ENCODE assay signal across 8 cellular contexts in the genomic region with DNA sequence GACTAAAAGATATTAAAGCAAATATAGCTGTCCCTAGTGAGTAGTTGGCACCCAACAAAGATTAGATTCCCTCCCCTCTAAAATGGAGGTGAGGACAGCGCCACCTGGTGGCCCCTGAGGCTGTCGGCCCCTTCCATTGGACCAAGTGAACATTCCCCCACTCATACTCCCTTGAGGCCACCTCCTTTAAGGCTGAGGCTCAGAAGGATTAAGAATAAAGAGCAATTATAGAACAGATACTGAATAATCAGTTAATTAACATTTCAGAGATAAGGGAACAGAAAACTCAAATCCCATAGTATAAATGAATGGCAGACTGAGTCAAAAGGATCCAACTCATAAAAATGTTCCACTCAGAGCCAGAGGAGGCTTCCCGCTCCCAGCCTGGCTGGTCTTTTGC.
A peak's percentile ranks its signal among the peaks of the same experiment; 100 is the strongest.
DNase-seq lines count a peak whose midpoint lies in the region; ATAC-seq, FAIRE-seq and TF ChIP-seq lines count a peak whose summit lies in the region.

No MANE protein-coding gene starts in this region.

- no peak overlapping the region for H3K4me2 ChIP-seq in endothelial cell of umbilical vein (ENCODE audit: insufficient read depth, low read length)

- H3K9ac ChIP-seq in endothelial cell of umbilical vein (replicated peaks; ENCODE audit: extremely low read depth, insufficient read depth, low read length), result no peak overlapping the region

- H4K20me1 ChIP-seq in endothelial cell of umbilical vein (replicated peaks; ENCODE audit: control insufficient read depth, extremely low read depth, insufficient read depth, low read length), result no peaks in the 10 kb centered on the region

- no peaks in the 10 kb centered on the region for H3K9me1 ChIP-seq in endothelial cell of umbilical vein (replicated peaks; ENCODE audit: control insufficient read depth, extremely low read depth, insufficient read depth, low read length)

- no peak overlapping the region for H2AFZ ChIP-seq in endothelial cell of umbilical vein (ENCODE audit: low read depth, low read length)

- H3K9me3 ChIP-seq in left ventricle myocardium inferior (replicated peaks) (no peaks in the 10 kb centered on the region), endothelial cell of umbilical vein (replicated peaks; ENCODE audit: control insufficient read depth, insufficient read depth, low read length) (no peaks in the 10 kb centered on the region)

- TF ChIP-seq POLR2A in endothelial cell of umbilical vein (IDR thresholded peaks at IDR 0.05; ENCODE audit: low read depth, low read length), result no peak

- DNase-seq in left ventricle myocardium inferior (no peak), left ventricle myocardium superior (no peak), RWPE1 (ENCODE audit: low spot score) (peak; percentile 20), endothelial cell of umbilical vein (ENCODE audit: low read depth, low spot score) (peak; percentile 18), NCI-H226 (no peak)
- DNase-seq in stimulated activated CD4-positive, alpha-beta T cell treated with anti-CD3 and anti-CD28 coated beads, TNF-alpha, amount 100 ng/mL, for 48 hours (ENCODE audit: low read depth in 3 of 3), result peak in 2 of 3 donors; percentile 5 to 38

- CTCF ChIA-PET in RWPE1 (lab: Yijun Ruan, JAX) (interaction anchor here (0.6 kb wide), 1 partner anchor 1004 kb away, joined by 3 read pairs; no protein-coding TSS in a partner anchor), endothelial cell of umbilical vein (lab: Charles Lee) (no interaction called here)

- H3K27ac ChIP-seq in left ventricle myocardium inferior (replicated peaks), result no peak overlapping the region
- no peak overlapping the region for H3K27ac ChIP-seq in RWPE1
- H3K27ac ChIP-seq in endothelial cell of umbilical vein (ENCODE audit: insufficient read depth, low read depth, low read length), result no peak overlapping the region

- H3K4me3 ChIP-seq in left ventricle myocardium inferior, result no peak overlapping the region
- H3K4me3 ChIP-seq in endothelial cell of umbilical vein (replicated peaks in 1 of 3; ENCODE audit: insufficient read depth in 1 of 3, low read depth in 1 of 3, low read length in 3 of 3), result no peak overlapping the region

- dilution Hi-C loops in endothelial cell of umbilical vein (cut with MboI; ENCODE audit: extremely low pct_ligation_motif_present, low sequenced_read_pairs), result no loop called here

- H3K27me3 ChIP-seq in left ventricle myocardium inferior (ENCODE audit: low read depth) (peaks cover 46% of the 10 kb centered on the region), endothelial cell of umbilical vein (ENCODE audit: control insufficient read depth in 2 of 2, insufficient read depth in 2 of 2, low read length in 2 of 2) (no peaks in the 10 kb centered on the region)

- no TSS peak for BruUV-seq in endothelial cell of umbilical vein (replicated peaks; lab: Mats Ljungman, UMichigan)

- POLR2A ChIA-PET in RWPE1 (lab: Yijun Ruan, JAX; ENCODE audit: low non-redundant PET), result no interaction called here
- POLR2A ChIA-PET in endothelial cell of umbilical vein (lab: Charles Lee), result no interaction called here

- intact Hi-C loops in left ventricle myocardium inferior (cut with micrococcal nuclease), result no loop called here
- intact Hi-C loops in left ventricle myocardium superior (cut with micrococcal nuclease), result no loop called here
- intact Hi-C loops in endothelial cell of umbilical vein (cut with micrococcal nuclease), result no loop called here

- H3K36me3 ChIP-seq in left ventricle myocardium inferior, result no peaks in the 10 kb centered on the region
- no peaks in the 10 kb centered on the region for H3K36me3 ChIP-seq in endothelial cell of umbilical vein (ENCODE audit: control insufficient read depth in 2 of 2, extremely low read depth in 1 of 2, insufficient read depth in 2 of 2, low read length in 2 of 2)

- TF ChIP-seq CTCF in left ventricle myocardium inferior (IDR thresholded peaks at IDR 0.05; ENCODE audit: borderline replicate concordance) (peak; percentile 53), RWPE1 (conservative IDR thresholded peaks at IDR 0.05; ENCODE audit: low read depth) (peak; percentile 58), endothelial cell of umbilical vein (IDR thresholded peaks at IDR 0.05; ENCODE audit: extremely low read depth in 1 of 2, insufficient read depth in 1 of 2, low read depth in 1 of 2, low read length in 2 of 2) (peak; percentile 77 to 81)

- FAIRE-seq in endothelial cell of umbilical vein (lab: Jason Lieb, UNC), result peak; percentile 68

- no peaks in the 10 kb centered on the region for H3K79me2 ChIP-seq in endothelial cell of umbilical vein (ENCODE audit: control insufficient read depth, insufficient read depth, low read length)

- ATAC-seq in left ventricle myocardium superior (no peak), HG02852 (IDR thresholded peaks at IDR 0.05; ENCODE audit: unreplicated experiment) (peak; percentile 38), HG03097 (IDR thresholded peaks at IDR 0.05; ENCODE audit: low FRiP score, unreplicated experiment) (no peak)

- no peaks in the 10 kb centered on the region for H3K4me1 ChIP-seq in left ventricle myocardium inferior
- H3K4me1 ChIP-seq in endothelial cell of umbilical vein (ENCODE audit: control insufficient read depth, extremely low read depth, insufficient read depth, low read length), result no peaks in the 10 kb centered on the region

TF ChIP-seq in endothelial cell of umbilical vein, 7 proteins besides CTCF, POLR2A, EP300 and RAD21:
- TF ChIP-seq JUN (IDR thresholded peaks at IDR 0.05; ENCODE audit: borderline replicate concordance, insufficient read depth, insufficient read length, low read depth), result no peak
- TF ChIP-seq MYC (IDR thresholded peaks at IDR 0.05; ENCODE audit: low read depth, low read length), result no peak
- TF ChIP-seq POLR2AphosphoS5 (IDR thresholded peaks at IDR 0.05; ENCODE audit: insufficient read depth, low read depth, low read length), result no peak
- no peak for TF ChIP-seq FOS (IDR thresholded peaks at IDR 0.05; ENCODE audit: borderline replicate concordance, insufficient read depth, low read length)
- no peak for TF ChIP-seq EZH2 (IDR thresholded peaks at IDR 0.05; ENCODE audit: borderline replicate concordance, low read depth, low read length, severe bottlenecking)
- TF ChIP-seq, protein P1, sequence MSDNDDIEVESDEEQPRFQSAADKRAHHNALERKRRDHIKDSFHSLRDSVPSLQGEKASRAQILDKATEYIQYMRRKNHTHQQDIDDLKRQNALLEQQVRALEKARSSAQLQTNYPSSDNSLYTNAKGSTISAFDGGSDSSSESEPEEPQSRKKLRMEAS (IDR thresholded peaks at IDR 0.05; ENCODE audit: insufficient read depth, insufficient read length), result no peak
- no peak for TF ChIP-seq GATA2 (IDR thresholded peaks at IDR 0.05; ENCODE audit: insufficient read depth, insufficient read length, low read depth, low read length)
TF ChIP-seq in endothelial cell of umbilical vein: peak in this region for 0.

Comparison
In these comparisons a context has a peak if more than half of its experiments do, and no peak if none do; other contexts are left out.
1. DNase-seq: peak in RWPE1 (single experiment), endothelial cell of umbilical vein (single experiment) and stimulated activated CD4-positive, alpha-beta T cell treated with anti-CD3 and anti-CD28 coated beads, TNF-alpha, amount 100 ng/mL, for 48 hours (2 of 3); none in left ventricle myocardium inferior (single experiment), left ventricle myocardium superior (single experiment) and NCI-H226 (single experiment).
2. Peak in every context shown above with its lines, with median percentiles within 50 percentile points of each other: CTCF ChIP-seq.